In the genomic region with DNA sequence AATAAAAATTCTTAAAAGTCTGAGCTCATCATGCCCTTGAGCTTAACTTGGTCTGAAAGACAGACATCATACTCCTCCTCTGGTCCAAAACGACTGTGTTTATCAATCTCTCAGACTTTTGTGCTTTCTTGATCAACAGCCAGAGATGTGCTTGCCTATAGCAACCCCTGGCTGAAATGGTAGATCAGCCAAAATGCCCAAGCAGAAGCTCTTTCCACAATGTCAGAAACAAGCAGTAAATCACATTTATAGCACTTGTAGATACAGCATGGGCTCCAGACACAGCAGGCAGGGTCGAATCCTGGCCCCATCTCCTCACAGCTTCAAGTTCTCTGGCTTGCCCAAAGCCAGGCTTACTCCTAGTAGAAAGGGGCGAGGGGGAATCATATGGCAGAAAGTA, we compare ENCODE assay signal across 24 cellular contexts.
"Had no signal": no experiment of that assay in that cellular context is flagged by ENCODE, and none has a peak within 500 bp of the region (broad histone marks: within the 10 kb centered on the region; RNA-seq: fewer than 3 reads in every experiment).

No MANE protein-coding gene starts in this region.

- H3K9me3 ChIP-seq: breast epithelium, Peyer's patch had no signal

- ATAC-seq: activated CD4-positive, alpha-beta T cell treated with anti-CD3 and anti-CD28 coated beads for 36 hours; activated CD8-positive, alpha-beta T cell treated with anti-CD3 and anti-CD28 coated beads for 36 hours had no signal

- H3K4me3 ChIP-seq: breast epithelium, Peyer's patch had no signal

- H3K4me1 ChIP-seq: breast epithelium, Peyer's patch had no signal

- DNase-seq: activated CD4-positive, alpha-beta T cell treated with anti-CD3 and anti-CD28 coated beads for 36 hours; activated CD4-positive, alpha-beta T cell treated with anti-CD3 and anti-CD28 coated beads, Interleukin-2, amount 50 U/mL, for 1 hour; activated CD4-positive, CD25-positive, alpha-beta regulatory T cell; activated CD8-positive, alpha-beta memory T cell treated with anti-CD3 and anti-CD28 coated beads, Interleukin-2, amount 50 U/mL, for 4 hours; activated CD8-positive, alpha-beta T cell treated with anti-CD3 and anti-CD28 coated beads for 36 hours; activated effector memory CD4-positive, alpha-beta T cell treated with Interleukin-2 at 50 U/mL for 16 hours; activated naive CD4-positive, alpha-beta T cell; activated T-cell treated with anti-CD3 and anti-CD28 coated beads, Interleukin-2, amount 50 U/mL, for 1 hour; aorta; caudate nucleus; Karpas-422; NCI-H1105 treated with DMSO at 0.1 percent for 48 hours; NCI-H1436 treated with DMSO at 0.1 percent for 48 hours; NCI-H187; NCI-H2081 treated with DMSO at 0.1 percent for 48 hours; NCI-H446; NCI-H524; NCI-H748 treated with DMSO at 0.1 percent for 48 hours; Peyer's patch; SHP77; T-helper 1 cell had no signal

- H3K36me3 ChIP-seq: breast epithelium, Peyer's patch had no signal

- H3K27ac ChIP-seq: breast epithelium, Peyer's patch, RWPE1, VCaP had no signal

- H3K27me3 ChIP-seq: breast epithelium, Peyer's patch had no signal
